In the genomic region with DNA sequence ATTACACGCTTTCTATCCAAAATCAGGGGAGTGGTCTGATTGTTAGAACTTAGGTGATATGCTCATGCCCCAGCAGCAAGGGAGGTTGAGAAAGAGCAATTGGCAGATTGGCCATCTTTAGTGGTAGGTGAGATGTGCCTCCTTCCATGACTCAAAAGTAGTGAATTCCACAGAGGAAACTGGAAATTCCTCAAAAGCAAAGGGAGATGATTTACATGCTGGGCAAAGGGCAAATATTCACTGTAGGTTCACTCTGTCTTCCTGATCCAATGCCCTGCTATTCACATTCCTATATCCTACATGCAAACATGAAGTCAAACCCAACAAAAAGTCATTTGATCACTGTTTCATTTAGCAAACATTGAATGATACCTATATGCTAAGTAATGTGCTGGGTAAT, we compare ENCODE assay signal across 16 cellular contexts.
DNase-seq lines count a peak whose midpoint lies in the region; ATAC-seq and TF ChIP-seq lines count a peak whose summit lies in the region.
"Had no signal": no experiment of that assay in that cellular context is flagged by ENCODE, and none has a peak within 500 bp of the region (broad histone marks: within the 10 kb centered on the region; RNA-seq: fewer than 3 reads in every experiment).

No MANE protein-coding gene starts in this region.

- H3K9ac ChIP-seq in PC-3 (ENCODE audit: low read length) (no peak overlapping the region), mesendoderm (ENCODE audit: low read length) (no peak overlapping the region)

- no peak overlapping the region for H4K8ac ChIP-seq in mesendoderm (ENCODE audit: low read depth, low read length)

- intact Hi-C loops in PC-3 (cut with micrococcal nuclease), result no loop called here

- CTCF ChIA-PET in HEK293 (lab: Yijun Ruan, JAX) (interaction anchor here (0.6 kb wide), 1 partner anchor 76 kb away, joined by 4 read pairs; no protein-coding TSS in a partner anchor), PC-3 (lab: Charles Lee) (no interaction called here)

- H3K9me3 ChIP-seq in HEK293 (ENCODE audit: control insufficient read depth, insufficient read depth, low read depth, low read length) (no peaks in the 10 kb centered on the region), PC-3 (ENCODE audit: low read length) (no peaks in the 10 kb centered on the region)
- H3K9me3 ChIP-seq: A549 had no signal

- no peaks in the 10 kb centered on the region for H4K20me1 ChIP-seq in PC-3 (ENCODE audit: low read length)

- DNase-seq in PC-3 (peak; percentile 33), foreskin fibroblast (peak; percentile 6 to 30), mesendoderm (no peak), GM19238 (ENCODE audit: insufficient read length, low spot score) (no peak)
- no peak for DNase-seq in stimulated activated CD4-positive, alpha-beta T cell treated with anti-CD3 and anti-CD28 coated beads, Interleukin-4, amount 100 ng/mL, for 4 hours
- DNase-seq: Calu3, DMS 273 treated with DMSO at 0.1 percent for 48 hours, H7 had no signal

- peaks cover 18% of the 10 kb centered on the region for H3K4me1 ChIP-seq in HEK293 (ENCODE audit: control insufficient read depth, insufficient read depth, low read length)
- H3K4me1 ChIP-seq in PC-3 (ENCODE audit: insufficient read depth, low read length), result no peaks in the 10 kb centered on the region
- peaks cover 3% of the 10 kb centered on the region for H3K4me1 ChIP-seq in mesendoderm (ENCODE audit: control insufficient read depth, low read depth, low read length)
- H3K4me1 ChIP-seq: A549 had no signal

- no peaks in the 10 kb centered on the region for H3F3A ChIP-seq in PC-3 (ENCODE audit: low read length, unreplicated experiment)

- H3K79me1 ChIP-seq in mesendoderm (ENCODE audit: low read length), result no peaks in the 10 kb centered on the region

- H3K18ac ChIP-seq in mesendoderm (ENCODE audit: low read length), result no peak overlapping the region

- ATAC-seq in PC-3 (no peak), HG03521 (IDR thresholded peaks at IDR 0.05; ENCODE audit: unreplicated experiment) (no peak), HG03439 (IDR thresholded peaks at IDR 0.05; ENCODE audit: unreplicated experiment) (no peak)
- ATAC-seq: GM12878, GM23338, K562 had no signal

- no peak overlapping the region for H2BK15ac ChIP-seq in mesendoderm (replicated peaks; ENCODE audit: low read depth)

- H4K5ac ChIP-seq in mesendoderm (ENCODE audit: low read length), result no peak overlapping the region

- no peak overlapping the region for H3K23ac ChIP-seq in mesendoderm (ENCODE audit: low read length)

- H3K9me2 ChIP-seq in PC-3 (replicated peaks; ENCODE audit: low read length), result no peaks in the 10 kb centered on the region

- no peak for TF ChIP-seq CTCF in HEK293 (tag by site-specific recombination; IDR thresholded peaks at IDR 0.05)
- TF ChIP-seq CTCF in PC-3 (conservative IDR thresholded peaks at IDR 0.05; ENCODE audit: low read depth, low read length), result no peak
- no peak for TF ChIP-seq CTCF in foreskin fibroblast (IDR thresholded peaks at IDR 0.05; ENCODE audit: low read depth, low read length)

- POLR2A ChIA-PET in HEK293 (lab: Yijun Ruan, JAX), result no interaction called here
- POLR2A ChIA-PET in PC-3 (lab: Charles Lee; ENCODE audit: unreplicated experiment), result no interaction called here

- no peak overlapping the region for H2AFZ ChIP-seq in PC-3 (ENCODE audit: low read length)
- H2AFZ ChIP-seq: GM23338 had no signal

- H2AK5ac ChIP-seq in mesendoderm (ENCODE audit: low read length), result no peak overlapping the region

- H3K56ac ChIP-seq in mesendoderm (ENCODE audit: low read length), result peak overlapping the region; percentile 35

- H2BK5ac ChIP-seq in mesendoderm (ENCODE audit: low read length), result no peak overlapping the region

- H3K27ac ChIP-seq in HEK293 (ENCODE audit: extremely low read depth, low read depth, low read length) (no peak overlapping the region; the same call in 1 of the 2 replicates), PC-3 (ENCODE audit: low read length) (no peak overlapping the region), mesendoderm (ENCODE audit: low read depth, low read length) (no peak overlapping the region)
- H3K27ac ChIP-seq: A549, HL-60 had no signal

- H2BK120ac ChIP-seq in mesendoderm (ENCODE audit: low read depth, low read length), result no peak overlapping the region

- H3K27me3 ChIP-seq in PC-3 (ENCODE audit: low read length) (no peaks in the 10 kb centered on the region), mesendoderm (ENCODE audit: insufficient read depth, low read length, poor library complexity) (no peaks in the 10 kb centered on the region)

- H3K4me3 ChIP-seq in HEK293 (ENCODE audit: low read depth, low read length) (no peak overlapping the region), PC-3 (ENCODE audit: low read length) (no peak overlapping the region), foreskin fibroblast (ENCODE audit: low read depth in 1 of 2, low read length in 2 of 2) (no peak overlapping the region), mesendoderm (ENCODE audit: low read length) (no peak overlapping the region)
- H3K4me3 ChIP-seq: A549, GM12878, GM23338, K562 had no signal

- WGBS in mesendoderm (ENCODE audit: extremely low coverage, insufficient coverage, low lambda C conversion rate), result no CpG with 5 or more reads among the region's 1 CpG

- H3K4ac ChIP-seq in mesendoderm (ENCODE audit: low read depth, low read length), result no peak overlapping the region

- no peaks in the 10 kb centered on the region for H3K79me2 ChIP-seq in PC-3 (ENCODE audit: low read length)
- H3K79me2 ChIP-seq in mesendoderm (ENCODE audit: control insufficient read depth, insufficient read depth, low read length), result no peaks in the 10 kb centered on the region

- BruUV-seq in PC-3 (replicated peaks; lab: Mats Ljungman, UMichigan), result no TSS peak

- H3K36me3 ChIP-seq in HEK293 (ENCODE audit: control insufficient read depth in 2 of 2, insufficient read depth in 1 of 2, low read length in 2 of 2) (no peaks in the 10 kb centered on the region), PC-3 (ENCODE audit: low read depth, low read length) (no peaks in the 10 kb centered on the region), mesendoderm (ENCODE audit: control insufficient read depth, insufficient read depth, low read length) (no peaks in the 10 kb centered on the region)

- H3K4me2 ChIP-seq in PC-3 (ENCODE audit: low read length) (no peak overlapping the region), mesendoderm (ENCODE audit: low read length) (no peak overlapping the region)
- H3K4me2 ChIP-seq: A549, GM23338 had no signal

TF ChIP-seq in HEK293, 187 proteins besides CTCF, POLR2A, EP300 and RAD21:
- TF ChIP-seq, protein P1, sequence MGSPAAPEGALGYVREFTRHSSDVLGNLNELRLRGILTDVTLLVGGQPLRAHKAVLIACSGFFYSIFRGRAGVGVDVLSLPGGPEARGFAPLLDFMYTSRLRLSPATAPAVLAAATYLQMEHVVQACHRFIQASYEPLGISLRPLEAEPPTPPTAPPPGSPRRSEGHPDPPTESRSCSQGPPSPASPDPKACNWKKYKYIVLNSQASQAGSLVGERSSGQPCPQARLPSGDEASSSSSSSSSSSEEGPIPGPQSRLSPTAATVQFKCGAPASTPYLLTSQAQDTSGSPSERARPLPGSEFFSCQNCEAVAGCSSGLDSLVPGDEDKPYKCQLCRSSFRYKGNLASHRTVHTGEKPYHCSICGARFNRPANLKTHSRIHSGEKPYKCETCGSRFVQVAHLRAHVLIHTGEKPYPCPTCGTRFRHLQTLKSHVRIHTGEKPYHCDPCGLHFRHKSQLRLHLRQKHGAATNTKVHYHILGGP (tag by site-specific recombination; IDR thresholded peaks at IDR 0.05), result peak; percentile 42; the same call in 1 of the 2 replicates
- TF ChIP-seq ZNF311 (tag by site-specific recombination; IDR thresholded peaks at IDR 0.05; ENCODE audit: borderline replicate concordance), result no peak
TF ChIP-seq in HEK293: peak in this region for 1.

Comparison
In these comparisons a context has a peak if more than half of its experiments do, and no peak if none do; other contexts are left out.
1. DNase-seq: peak in PC-3 (single experiment) and foreskin fibroblast (2 of 2); none in mesendoderm (single experiment), stimulated activated CD4-positive, alpha-beta T cell treated with anti-CD3 and anti-CD28 coated beads, Interleukin-4, amount 100 ng/mL, for 4 hours (0 of 2) and GM19238 (single experiment).